ENCODE assay signal across 29 cellular contexts in genomic region chr1:65918564-65918963, GRCh38.
"Had no signal": no experiment of that assay in that cellular context is flagged by ENCODE, and none has a peak within 500 bp of the region (broad histone marks: within the 10 kb centered on the region; RNA-seq: fewer than 3 reads in every experiment).

No MANE protein-coding gene starts in this region.

- H3K27ac Mint-ChIP-seq: activated CD4-positive, alpha-beta memory T cell treated with anti-CD3 and anti-CD28 coated beads for 36 hours; activated naive CD4-positive, alpha-beta T cell treated with anti-CD3 and anti-CD28 coated beads, Interleukin-2, amount 10 ng/mL, durations not matched to agents 7 days and 5 days; activated naive CD8-positive, alpha-beta T cell treated with anti-CD3 and anti-CD28 coated beads for 36 hours; activated T-helper 2 cell treated with anti-CD3 and anti-CD28 coated beads, Interferon-gamma antibody, Interleukin-2, Interleukin-4, amounts not matched to agents 10 μg/mL and 5 μg/mL and 100 μg/mL, durations not matched to agents 14 hours and 24 hours and 36 hours; T-helper 2 cell treated with Interferon-gamma antibody and Interleukin-4, amounts not matched to agents 5 μg/mL and 100 μg/mL, for 36 hours had no signal

- H3K27ac ChIP-seq: brain microvascular endothelial cell, cardiac muscle cell, Peyer's patch, RWPE1, SJCRH30 had no signal

- H3K9me3 ChIP-seq: MG63, Peyer's patch, SJCRH30 had no signal

- H3K36me3 ChIP-seq: brain microvascular endothelial cell, cardiac muscle cell, MG63, Peyer's patch, SJCRH30 had no signal

- H3K4me3 Mint-ChIP-seq: activated CD4-positive, alpha-beta memory T cell treated with anti-CD3 and anti-CD28 coated beads for 36 hours; activated naive CD4-positive, alpha-beta T cell treated with anti-CD3 and anti-CD28 coated beads, Interleukin-2, amount 10 ng/mL, durations not matched to agents 7 days and 5 days; activated naive CD8-positive, alpha-beta T cell treated with anti-CD3 and anti-CD28 coated beads for 36 hours; activated T-cell treated with anti-CD3 and anti-CD28 coated beads, Interleukin-2, amount 50 U/mL, for 4 hours; T-helper 2 cell treated with Interferon-gamma antibody and Interleukin-4, amounts not matched to agents 5 μg/mL and 100 μg/mL, for 36 hours had no signal

- H3K27me3 Mint-ChIP-seq: activated CD4-positive, alpha-beta memory T cell treated with anti-CD3 and anti-CD28 coated beads for 36 hours had no signal

- H3K9me3 Mint-ChIP-seq: activated CD4-positive, alpha-beta memory T cell treated with anti-CD3 and anti-CD28 coated beads for 36 hours; activated naive CD4-positive, alpha-beta T cell treated with anti-CD3 and anti-CD28 coated beads, Interleukin-2, amount 10 ng/mL, durations not matched to agents 7 days and 5 days; activated naive CD8-positive, alpha-beta T cell treated with anti-CD3 and anti-CD28 coated beads for 36 hours; activated T-cell treated with anti-CD3 and anti-CD28 coated beads, Interleukin-2, amount 50 U/mL, for 4 hours; activated T-helper 2 cell treated with anti-CD3 and anti-CD28 coated beads, Interferon-gamma antibody, Interleukin-2, Interleukin-4, amounts not matched to agents 10 μg/mL and 5 μg/mL and 100 μg/mL, durations not matched to agents 14 hours and 24 hours and 36 hours; T-helper 2 cell treated with Interferon-gamma antibody and Interleukin-4, amounts not matched to agents 5 μg/mL and 100 μg/mL, for 36 hours had no signal

- H3K36me3 Mint-ChIP-seq: activated CD4-positive, alpha-beta memory T cell treated with anti-CD3 and anti-CD28 coated beads for 36 hours; activated naive CD4-positive, alpha-beta T cell treated with anti-CD3 and anti-CD28 coated beads, Interleukin-2, amount 10 ng/mL, durations not matched to agents 7 days and 5 days; activated naive CD8-positive, alpha-beta T cell treated with anti-CD3 and anti-CD28 coated beads for 36 hours had no signal

- H3K4me3 ChIP-seq: cardiac muscle cell, MG63, Peyer's patch, SJCRH30 had no signal

- DNase-seq: activated CD4-positive, alpha-beta memory T cell treated with anti-CD3 and anti-CD28 coated beads for 36 hours; activated CD4-positive, alpha-beta T cell treated with anti-CD3 and anti-CD28 coated beads for 48 hours; activated CD4-positive, CD25-positive, alpha-beta regulatory T cell treated with anti-CD3 and anti-CD28 coated beads, Interleukin-2, amount 50 U/mL, for 72 hours; activated CD8-positive, alpha-beta memory T cell treated with anti-CD3 and anti-CD28 coated beads for 24 hours; activated gamma-delta T cell treated with Interleukin-2 at 50 U/mL for 16 hours; activated naive CD4-positive, alpha-beta T cell treated with anti-CD3 and anti-CD28 coated beads, Interleukin-2, amount 10 ng/mL, durations not matched to agents 7 days and 5 days; activated naive CD8-positive, alpha-beta T cell treated with anti-CD3 and anti-CD28 coated beads for 36 hours; activated T-cell treated with anti-CD3 and anti-CD28 coated beads, Interleukin-2, amount 50 U/mL, for 4 hours; brain microvascular endothelial cell; cerebellar nuclear complex; KBM-7; MG63; MV-4-11; NCI-H1105; NCI-H1436; NCI-H1694 treated with DMSO at 0.1 percent for 48 hours; NCI-H2029 treated with DMSO at 0.1 percent for 48 hours; NCI-H345; NCI-H510A; NCI-H526 treated with DMSO at 0.1 percent for 48 hours; Peyer's patch; Right ventricle myocardium superior; SJCRH30; SW 1271 had no signal

- H3K4me1 ChIP-seq: Peyer's patch, SJCRH30 had no signal

- ATAC-seq: activated T-cell treated with anti-CD3 and anti-CD28 coated beads, Interleukin-2, amount 50 U/mL, for 4 hours; SK-N-SH treated with all-trans-retinoic acid at 6 μM for 48 hours had no signal

- H3K27me3 ChIP-seq: brain microvascular endothelial cell, cardiac muscle cell, MG63, Peyer's patch, SJCRH30 had no signal

- H3K4me1 Mint-ChIP-seq: activated naive CD4-positive, alpha-beta T cell treated with anti-CD3 and anti-CD28 coated beads, Interleukin-2, amount 10 ng/mL, durations not matched to agents 7 days and 5 days; activated naive CD8-positive, alpha-beta T cell treated with anti-CD3 and anti-CD28 coated beads for 36 hours had no signal
